In genomic region chr13:107450931-107451330, GRCh38 we compare ENCODE assay signal across 9 cellular contexts.
DNase-seq lines count a peak whose midpoint lies in the region; ATAC-seq, FAIRE-seq and TF ChIP-seq lines count a peak whose summit lies in the region.
"Had no signal": no experiment of that assay in that cellular context is flagged by ENCODE, and none has a peak within 500 bp of the region (broad histone marks: within the 10 kb centered on the region; RNA-seq: fewer than 3 reads in every experiment).

No MANE protein-coding gene starts in this region.

- TF ChIP-seq CTCF in MM.1S (IDR thresholded peaks at IDR 0.05; ENCODE audit: low read length) (no peak), coronary artery (IDR thresholded peaks at IDR 0.05) (no peak), neural progenitor cell (IDR thresholded peaks at IDR 0.05) (no peak), D721Med (IDR thresholded peaks at IDR 0.05; ENCODE audit: insufficient read depth, missing control alignments) (no peak)

- intact Hi-C loops in CD4-positive, alpha-beta memory T cell (cut with micrococcal nuclease) = no loop called here

- FAIRE-seq in D721Med (lab: Jason Lieb, UNC) = no peak

- no peak overlapping the region for H3K27ac ChIP-seq in MM.1S (ENCODE audit: low read length)
- peak overlapping the region in 1 of 2 donors; percentile 60 for H3K27ac ChIP-seq in coronary artery
- H3K27ac ChIP-seq in neural progenitor cell = no peak overlapping the region
- H3K27ac ChIP-seq in CD4-positive, alpha-beta memory T cell (ENCODE audit: low read depth, low read length) = no peak overlapping the region
- H3K27ac ChIP-seq: sigmoid colon had no signal

- no peaks in the 10 kb centered on the region for H3K9me3 ChIP-seq in MM.1S (replicated peaks; ENCODE audit: insufficient read depth, low read length)
- H3K9me3 ChIP-seq in neural progenitor cell (ENCODE audit: low read depth) = no peaks in the 10 kb centered on the region
- peaks cover 0 to 4% of the 10 kb centered on the region in 2 donors for H3K9me3 ChIP-seq in CD4-positive, alpha-beta memory T cell (ENCODE audit: control insufficient read depth in 1 of 2, low read length in 2 of 2)
- H3K9me3 ChIP-seq: sigmoid colon had no signal

- H3K9me2 ChIP-seq in MM.1S (replicated peaks; ENCODE audit: insufficient read depth, low read length) = no peaks in the 10 kb centered on the region

- no peaks in the 10 kb centered on the region for H3K79me2 ChIP-seq in MM.1S (ENCODE audit: low read length)
- no peaks in the 10 kb centered on the region for H3K79me2 ChIP-seq in neural progenitor cell (ENCODE audit: low read depth)

- peaks cover 19% of the 10 kb centered on the region for H3K36me3 Mint-ChIP-seq in natural killer cell treated with Interleukin-12 subunit alpha and Interleukin-12 subunit beta and Interleukin-15 and Interleukin-18, amount 100 ng/mL, for 72 hours
- H3K36me3 Mint-ChIP-seq in neural progenitor cell = no peaks in the 10 kb centered on the region
- no peaks in the 10 kb centered on the region for H3K36me3 Mint-ChIP-seq in CD4-positive, alpha-beta memory T cell

- H2AFZ ChIP-seq in MM.1S (ENCODE audit: low read length) (no peak overlapping the region), neural progenitor cell (replicated peaks) (no peak overlapping the region)

- peak overlapping the region in 1 of 2 donors; percentile 81 for H3K27ac Mint-ChIP-seq in natural killer cell treated with Interleukin-12 subunit alpha and Interleukin-12 subunit beta and Interleukin-15 and Interleukin-18, amount 100 ng/mL, for 72 hours
- H3K27ac Mint-ChIP-seq in neural progenitor cell = no peak overlapping the region
- H3K27ac Mint-ChIP-seq in CD4-positive, alpha-beta memory T cell = no peak overlapping the region

- POLR2A ChIA-PET in CD4-positive, alpha-beta memory T cell (lab: Charles Lee; ENCODE audit: partially characterized antibody) = no interaction called here

- H3K4me3 ChIP-seq in MM.1S (ENCODE audit: low read length) = no peak overlapping the region
- H3K4me3 ChIP-seq in coronary artery = peak overlapping the region; percentile 9
- no peak overlapping the region for H3K4me3 ChIP-seq in neural progenitor cell
- H3K4me3 ChIP-seq in CD4-positive, alpha-beta memory T cell (ENCODE audit: low read length in 2 of 2) = no peak overlapping the region
- H3K4me3 ChIP-seq: sigmoid colon had no signal

- peak overlapping the region; percentile 59 for H3K4me3 Mint-ChIP-seq in natural killer cell treated with Interleukin-12 subunit alpha and Interleukin-12 subunit beta and Interleukin-15 and Interleukin-18, amount 100 ng/mL, for 72 hours
- H3K4me3 Mint-ChIP-seq in neural progenitor cell = no peak overlapping the region
- H3K4me3 Mint-ChIP-seq in CD4-positive, alpha-beta memory T cell = no peak overlapping the region

- peaks cover 35% of the 10 kb centered on the region for H3K9me3 Mint-ChIP-seq in natural killer cell treated with Interleukin-12 subunit alpha and Interleukin-12 subunit beta and Interleukin-15 and Interleukin-18, amount 100 ng/mL, for 72 hours
- H3K9me3 Mint-ChIP-seq in neural progenitor cell = peaks cover 11% of the 10 kb centered on the region
- H3K9me3 Mint-ChIP-seq in CD4-positive, alpha-beta memory T cell = peaks cover 9 to 25% (median 15%) of the 10 kb centered on the region in 8 donors

- DNase-seq in COLO829 (ENCODE audit: low spot score) = peak; percentile 50
- peak; percentile 60 for DNase-seq in MM.1S
- no peak for DNase-seq in coronary artery (ENCODE audit: low spot score)
- no peak for DNase-seq in natural killer cell treated with Interleukin-12 subunit alpha and Interleukin-12 subunit beta and Interleukin-15 and Interleukin-18, amount 100 ng/mL, for 72 hours (ENCODE audit: low spot score)
- no peak for DNase-seq in neural progenitor cell (ENCODE audit: low spot score)
- DNase-seq in D721Med (ENCODE audit: insufficient read length, low spot score) = no peak
- DNase-seq in CD4-positive, alpha-beta memory T cell = no peak
- DNase-seq in NCI-H748 treated with DMSO at 0.1 percent for 48 hours (lab: John Stamatoyannopoulos, UW) = no peak
- DNase-seq: sigmoid colon had no signal

- peaks cover 31 to 36% of the 10 kb centered on the region in 2 donors for H3K4me1 Mint-ChIP-seq in natural killer cell treated with Interleukin-12 subunit alpha and Interleukin-12 subunit beta and Interleukin-15 and Interleukin-18, amount 100 ng/mL, for 72 hours (ENCODE audit: low read depth in 2 of 2)
- H3K4me1 Mint-ChIP-seq in neural progenitor cell = no peaks in the 10 kb centered on the region
- no peaks in the 10 kb centered on the region for H3K4me1 Mint-ChIP-seq in CD4-positive, alpha-beta memory T cell

- peak; percentile 85 for ATAC-seq in natural killer cell treated with Interleukin-12 subunit alpha and Interleukin-12 subunit beta and Interleukin-15 and Interleukin-18, amount 100 ng/mL, for 72 hours

- H3K4me1 ChIP-seq in MM.1S (ENCODE audit: low read length) (no peaks in the 10 kb centered on the region), neural progenitor cell (no peaks in the 10 kb centered on the region)
- H3K4me1 ChIP-seq in CD4-positive, alpha-beta memory T cell (ENCODE audit: insufficient read depth, low read length) = no peaks in the 10 kb centered on the region
- H3K4me1 ChIP-seq: sigmoid colon had no signal

- H3K36me3 ChIP-seq in MM.1S (replicated peaks; ENCODE audit: insufficient read depth, low read length) (no peaks in the 10 kb centered on the region), neural progenitor cell (no peaks in the 10 kb centered on the region)
- no peaks in the 10 kb centered on the region for H3K36me3 ChIP-seq in CD4-positive, alpha-beta memory T cell (ENCODE audit: insufficient read depth, low read length)
- H3K36me3 ChIP-seq: sigmoid colon had no signal

- H3K9ac ChIP-seq in MM.1S (ENCODE audit: low read length) (no peak overlapping the region), neural progenitor cell (no peak overlapping the region)

- H3K27me3 Mint-ChIP-seq in natural killer cell treated with Interleukin-12 subunit alpha and Interleukin-12 subunit beta and Interleukin-15 and Interleukin-18, amount 100 ng/mL, for 72 hours = no peaks in the 10 kb centered on the region
- no peaks in the 10 kb centered on the region for H3K27me3 Mint-ChIP-seq in neural progenitor cell (ENCODE audit: insufficient read depth, low read depth)
- H3K27me3 Mint-ChIP-seq in CD4-positive, alpha-beta memory T cell = no peaks in the 10 kb centered on the region

- H3F3A ChIP-seq in MM.1S (ENCODE audit: insufficient read depth, low read length) (no peaks in the 10 kb centered on the region), neural progenitor cell (ENCODE audit: low read depth) (no peaks in the 10 kb centered on the region)

- H3K4me2 ChIP-seq in MM.1S (ENCODE audit: low read depth, low read length) = no peak overlapping the region
- H3K4me2 ChIP-seq in neural progenitor cell = no peak overlapping the region

- H4K20me1 ChIP-seq in MM.1S (ENCODE audit: insufficient read depth, low read length) = no peaks in the 10 kb centered on the region
- no peaks in the 10 kb centered on the region for H4K20me1 ChIP-seq in neural progenitor cell (ENCODE audit: low read depth)

- CTCF ChIA-PET in CD4-positive, alpha-beta memory T cell (lab: Charles Lee; ENCODE audit: partially characterized antibody) = no interaction called here

- no peaks in the 10 kb centered on the region for H3K27me3 ChIP-seq in MM.1S (replicated peaks; ENCODE audit: insufficient read depth, low read length)
- no peaks in the 10 kb centered on the region for H3K27me3 ChIP-seq in neural progenitor cell
- H3K27me3 ChIP-seq in CD4-positive, alpha-beta memory T cell (ENCODE audit: insufficient read depth, low read length) = no peaks in the 10 kb centered on the region
- H3K27me3 ChIP-seq: sigmoid colon had no signal

Comparison
In these comparisons a context has a peak if more than half of its experiments do, and no peak if none do; other contexts are left out.
1. DNase-seq: peak in COLO829 (single experiment) and MM.1S (single experiment); none in coronary artery (single experiment), natural killer cell treated with Interleukin-12 subunit alpha and Interleukin-12 subunit beta and Interleukin-15 and Interleukin-18, amount 100 ng/mL, for 72 hours (single experiment), neural progenitor cell (single experiment), D721Med (single experiment), CD4-positive, alpha-beta memory T cell (0 of 5) and NCI-H748 treated with DMSO at 0.1 percent for 48 hours (single experiment).